1 cellular context compared by ENCODE assay signal in genomic region chr5:53008751-53009150, GRCh38.
TF ChIP-seq lines count a peak whose summit lies in the region.

No MANE protein-coding gene starts in this region.

TF ChIP-seq in GM12878, 131 proteins besides CTCF, POLR2A, EP300 and RAD21 (continued from another document):
- TF ChIP-seq, protein P1, sequence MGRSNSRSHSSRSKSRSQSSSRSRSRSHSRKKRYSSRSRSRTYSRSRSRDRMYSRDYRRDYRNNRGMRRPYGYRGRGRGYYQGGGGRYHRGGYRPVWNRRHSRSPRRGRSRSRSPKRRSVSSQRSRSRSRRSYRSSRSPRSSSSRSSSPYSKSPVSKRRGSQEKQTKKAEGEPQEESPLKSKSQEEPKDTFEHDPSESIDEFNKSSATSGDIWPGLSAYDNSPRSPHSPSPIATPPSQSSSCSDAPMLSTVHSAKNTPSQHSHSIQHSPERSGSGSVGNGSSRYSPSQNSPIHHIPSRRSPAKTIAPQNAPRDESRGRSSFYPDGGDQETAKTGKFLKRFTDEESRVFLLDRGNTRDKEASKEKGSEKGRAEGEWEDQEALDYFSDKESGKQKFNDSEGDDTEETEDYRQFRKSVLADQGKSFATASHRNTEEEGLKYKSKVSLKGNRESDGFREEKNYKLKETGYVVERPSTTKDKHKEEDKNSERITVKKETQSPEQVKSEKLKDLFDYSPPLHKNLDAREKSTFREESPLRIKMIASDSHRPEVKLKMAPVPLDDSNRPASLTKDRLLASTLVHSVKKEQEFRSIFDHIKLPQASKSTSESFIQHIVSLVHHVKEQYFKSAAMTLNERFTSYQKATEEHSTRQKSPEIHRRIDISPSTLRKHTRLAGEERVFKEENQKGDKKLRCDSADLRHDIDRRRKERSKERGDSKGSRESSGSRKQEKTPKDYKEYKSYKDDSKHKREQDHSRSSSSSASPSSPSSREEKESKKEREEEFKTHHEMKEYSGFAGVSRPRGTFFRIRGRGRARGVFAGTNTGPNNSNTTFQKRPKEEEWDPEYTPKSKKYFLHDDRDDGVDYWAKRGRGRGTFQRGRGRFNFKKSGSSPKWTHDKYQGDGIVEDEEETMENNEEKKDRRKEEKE (IDR thresholded peaks at IDR 0.05): no peak
- TF ChIP-seq ETV6 (conservative IDR thresholded peaks at IDR 0.05 in 1 of 2, IDR thresholded peaks at IDR 0.05 in 1 of 2; ENCODE audit: borderline replicate concordance in 1 of 2, low read depth in 1 of 2) (0 out of 4 replicates have a peak, but pooled peaks of 1 of the 2 experiments have one; percentile 18), SP1 (IDR thresholded peaks at IDR 0.05; ENCODE audit: low read depth, low read length) (no peak), JUND (IDR thresholded peaks at IDR 0.05; ENCODE audit: low read depth, low read length) (no peak)
- TF ChIP-seq, protein P2, sequence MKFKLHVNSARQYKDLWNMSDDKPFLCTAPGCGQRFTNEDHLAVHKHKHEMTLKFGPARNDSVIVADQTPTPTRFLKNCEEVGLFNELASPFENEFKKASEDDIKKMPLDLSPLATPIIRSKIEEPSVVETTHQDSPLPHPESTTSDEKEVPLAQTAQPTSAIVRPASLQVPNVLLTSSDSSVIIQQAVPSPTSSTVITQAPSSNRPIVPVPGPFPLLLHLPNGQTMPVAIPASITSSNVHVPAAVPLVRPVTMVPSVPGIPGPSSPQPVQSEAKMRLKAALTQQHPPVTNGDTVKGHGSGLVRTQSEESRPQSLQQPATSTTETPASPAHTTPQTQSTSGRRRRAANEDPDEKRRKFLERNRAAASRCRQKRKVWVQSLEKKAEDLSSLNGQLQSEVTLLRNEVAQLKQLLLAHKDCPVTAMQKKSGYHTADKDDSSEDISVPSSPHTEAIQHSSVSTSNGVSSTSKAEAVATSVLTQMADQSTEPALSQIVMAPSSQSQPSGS (IDR thresholded peaks at IDR 0.05; ENCODE audit: low read length): peak; percentile 58; the same call in 1 of the 2 replicates
